ENCODE assay signal across 13 cellular contexts in the genomic region with DNA sequence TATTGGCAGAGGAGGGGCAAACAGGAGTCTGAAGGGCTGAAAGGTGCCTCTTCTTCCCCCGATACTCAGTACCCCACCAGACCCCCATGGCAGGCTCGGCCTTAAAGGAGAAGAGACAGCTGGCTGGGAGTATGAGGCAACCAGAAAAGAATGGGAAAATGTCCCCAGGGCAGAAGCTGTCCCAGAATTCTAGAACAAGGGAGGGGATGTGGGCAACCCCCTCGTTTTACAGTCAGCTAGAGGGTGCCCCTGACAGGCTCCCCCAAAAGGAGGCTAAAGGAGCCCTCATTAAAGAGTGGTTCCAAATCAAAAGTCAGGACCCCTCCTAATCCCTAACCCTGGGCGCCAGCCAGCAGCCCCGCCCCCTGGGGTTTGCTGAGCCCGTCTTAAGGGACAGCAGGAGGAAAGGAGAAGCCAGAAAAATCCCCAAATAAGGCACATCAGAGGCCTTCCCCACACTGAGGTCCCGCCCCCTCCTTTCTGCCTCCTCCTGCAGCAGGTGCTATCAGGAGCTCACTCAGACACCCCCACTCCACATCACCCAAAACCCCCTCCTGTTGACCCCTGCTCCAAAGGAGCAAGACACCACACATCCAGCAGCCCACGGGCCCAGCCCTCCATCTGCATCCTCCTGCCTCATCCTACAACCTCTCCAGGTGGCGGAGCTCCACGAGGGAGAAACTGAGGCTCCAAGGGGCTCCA. TPM values are rescaled to one million over a fixed set of nuclear protein-coding genes. Genes with fewer than 3 reads are reported as not detected.
DNase-seq lines count a peak whose midpoint lies in the region; FAIRE-seq and TF ChIP-seq lines count a peak whose summit lies in the region.
"Not testable (repeated sequence)": the region's sequence is repeated elsewhere in the genome, so short reads cannot be mapped to it uniquely, and the experiment has no call there.
"Had no signal": no experiment of that assay in that cellular context is flagged by ENCODE, and none has a peak within 500 bp of the region (broad histone marks: within the 10 kb centered on the region; RNA-seq: fewer than 3 reads in every experiment).

No MANE protein-coding gene starts in this region.

- H3K4me3 ChIP-seq in SJSA1: peak overlapping the region; percentile 42
- not testable (repeated sequence) for H3K4me3 ChIP-seq in astrocyte (ENCODE audit: insufficient read depth, low read depth, low read length); kidney (ENCODE audit: low read length in 2 of 2)
- peak overlapping the region; percentile 66 for H3K4me3 ChIP-seq in epithelial cell of esophagus (ENCODE audit: low read length)

- H3K4me3 Mint-ChIP-seq in astrocyte (ENCODE audit: unreplicated experiment): not testable (repeated sequence)
- peak overlapping the region; percentile 87 for H3K4me3 Mint-ChIP-seq in type B pancreatic cell

- peak overlapping the region; percentile 22 for H3K4me2 ChIP-seq in astrocyte (ENCODE audit: low read length)

- H3K9me3 ChIP-seq in SJSA1 (replicated peaks); astrocyte (ENCODE audit: insufficient read depth, low read depth, low read length); kidney (ENCODE audit: control insufficient read depth in 1 of 2, low read length in 2 of 2): not testable (repeated sequence)

- H3K27me3 ChIP-seq in SJSA1 (replicated peaks); astrocyte (ENCODE audit: insufficient read depth, low read length): not testable (repeated sequence)

- intact Hi-C loops in kidney (cut with DNase I); posterior vena cava (cut with DNase I): not testable (repeated sequence)

- H3K4me1 ChIP-seq in SJSA1 (replicated peaks): peaks cover 72% of the 10 kb centered on the region
- not testable (repeated sequence) for H3K4me1 ChIP-seq in astrocyte (ENCODE audit: insufficient read depth, low read length); kidney (ENCODE audit: control insufficient read depth in 1 of 2, insufficient read depth in 1 of 2, low read depth in 1 of 2, low read length in 2 of 2)

- H3K9ac ChIP-seq in astrocyte (ENCODE audit: low read length): peak overlapping the region; percentile 48
- not testable (repeated sequence) for H3K9ac ChIP-seq in kidney (ENCODE audit: low read length in 2 of 2)

- H3K4me1 Mint-ChIP-seq in astrocyte (ENCODE audit: low read depth, unreplicated experiment): peaks cover 17% of the 10 kb centered on the region
- peaks cover 29% of the 10 kb centered on the region for H3K4me1 Mint-ChIP-seq in type B pancreatic cell (ENCODE audit: unreplicated experiment)

- H3K79me2 ChIP-seq in astrocyte (ENCODE audit: insufficient read depth, low read length): not testable (repeated sequence)

- H3K36me3 ChIP-seq in SJSA1: peaks cover 46% of the 10 kb centered on the region
- not testable (repeated sequence) for H3K36me3 ChIP-seq in astrocyte (ENCODE audit: insufficient read depth, low read length); kidney (ENCODE audit: control insufficient read depth in 1 of 2, insufficient read depth in 2 of 2, low read length in 2 of 2)

- DNase-seq in Daoy (ENCODE audit: low read depth): peak; percentile 25
- peak; percentile 34 for DNase-seq in NCI-H82 (lab: John Stamatoyannopoulos, UW)
- peak; percentile 45 to 51 for DNase-seq in SJSA1 (ENCODE audit: low read depth in 1 of 2, low spot score in 2 of 2)
- DNase-seq in astrocyte (ENCODE audit: low read depth); type B pancreatic cell (ENCODE audit: extremely low spot score, unreplicated experiment): not testable (repeated sequence)
- DNase-seq in epithelial cell of esophagus (ENCODE audit: low read depth): peak; percentile 23
- DNase-seq in kidney: peak; percentile 63
- peak; percentile 64 for DNase-seq in posterior vena cava (ENCODE audit: low spot score)

- not testable (repeated sequence) for H3K9me3 Mint-ChIP-seq in astrocyte (ENCODE audit: unreplicated experiment); type B pancreatic cell

- H3K27ac ChIP-seq in SJSA1; astrocyte (ENCODE audit: low read depth, low read length); kidney (ENCODE audit: low read depth in 2 of 2, low read length in 2 of 2): not testable (repeated sequence)

- H3K27me3 Mint-ChIP-seq in astrocyte (ENCODE audit: low read depth, unreplicated experiment) (peaks cover 25% of the 10 kb centered on the region), type B pancreatic cell (peaks cover 22% of the 10 kb centered on the region)

- TF ChIP-seq CTCF in astrocyte (IDR thresholded peaks at IDR 0.05; ENCODE audit: insufficient read depth, low read depth, low read length); epithelial cell of esophagus (IDR thresholded peaks at IDR 0.05; ENCODE audit: insufficient read depth, low read depth, low read length, missing control alignments); kidney (IDR thresholded peaks at IDR 0.05; ENCODE audit: borderline replicate concordance, extremely low read depth, insufficient read depth); type B pancreatic cell (conservative IDR thresholded peaks at IDR 0.05): not testable (repeated sequence)

- FAIRE-seq in astrocyte (lab: Jason Lieb, UNC); kidney (lab: Jason Lieb, UNC): not testable (repeated sequence)

- not testable (repeated sequence) for H3K36me3 Mint-ChIP-seq in astrocyte (ENCODE audit: low read depth, unreplicated experiment); type B pancreatic cell

- not testable (repeated sequence) for H4K20me1 ChIP-seq in astrocyte (ENCODE audit: insufficient read depth, low read length)

- not testable (repeated sequence) for H2AFZ ChIP-seq in astrocyte (ENCODE audit: low read depth, low read length)

- H3K27ac Mint-ChIP-seq in astrocyte (ENCODE audit: unreplicated experiment): not testable (repeated sequence)
- peak overlapping the region; percentile 99 for H3K27ac Mint-ChIP-seq in type B pancreatic cell

RNA-seq across cellular contexts. Expression of gene KRT17, which starts 1.1 kb away (rescaled TPM):
- total RNA-seq in Daoy (2014; rRNA removed; shearing (Covaris generic)): 276 and 317 TPM in 2 replicates
- total RNA-seq in SJSA1 (2014; rRNA removed; shearing (Covaris generic)): 3,176 and 3,345 TPM in 2 replicates
- 21.4 and 28.3 TPM in 2 replicates for total RNA-seq in astrocyte
- total RNA-seq in kidney: 11.1 TPM
- polyA plus RNA-seq in kidney (ENCODE audit: insufficient read depth, low read depth, low replicate concordance): 5.5 TPM
- 1 to 10 TPM; 2.8 to 5.1 TPM for total RNA-seq in posterior vena cava
- total RNA-seq in type B pancreatic cell (ENCODE audit: low replicate concordance): 512 and 3,327 TPM in 2 replicates
- total RNA-seq: CD4-positive, alpha-beta memory T cell; Right ventricle myocardium superior had no signal
- polyA plus RNA-seq: CD4-positive, alpha-beta memory T cell; IgD-negative memory B cell had no signal

RNA-seq across cellular contexts. Expression of gene KRT16, which starts 10.7 kb away (rescaled TPM):
- 1.0 TPM in 1 of 2 replicates, not detected in the other for total RNA-seq in Daoy (2014; rRNA removed; shearing (Covaris generic))
- total RNA-seq in SJSA1 (2014; rRNA removed; shearing (Covaris generic)): 0.37 TPM in 1 of 2 replicates, not detected in the other
- total RNA-seq in astrocyte: 0.79 and 1.3 TPM in 2 replicates
- total RNA-seq in kidney: 3.1 TPM
- polyA plus RNA-seq in kidney (ENCODE audit: insufficient read depth, low read depth, low replicate concordance): not detected
- not detected for total RNA-seq in posterior vena cava
- total RNA-seq in type B pancreatic cell (ENCODE audit: low replicate concordance): 1.5 and 9.2 TPM in 2 replicates
- total RNA-seq: CD4-positive, alpha-beta memory T cell; GM23338; Right ventricle myocardium superior had no signal
- polyA plus RNA-seq: CD4-positive, alpha-beta memory T cell; GM23338; IgD-negative memory B cell had no signal

RNA-seq across cellular contexts. Expression of gene KRT14, which starts 36.6 kb away (rescaled TPM):
- total RNA-seq in Daoy (2014; rRNA removed; shearing (Covaris generic)): 0.63 and 1.4 TPM in 2 replicates
- total RNA-seq in SJSA1 (2014; rRNA removed; shearing (Covaris generic)): 0.92 TPM in 1 of 2 replicates, not detected in the other
- total RNA-seq in astrocyte (1.0 and 2.2 TPM in 2 replicates), kidney (not detected), posterior vena cava (1 to 10 TPM; 1.3 to 2.0 TPM), type B pancreatic cell (ENCODE audit: low replicate concordance) (0.19 and 0.64 TPM in 2 replicates)
- polyA plus RNA-seq in kidney (ENCODE audit: insufficient read depth, low read depth, low replicate concordance): not detected
- total RNA-seq: CD4-positive, alpha-beta memory T cell; GM23338; Right ventricle myocardium superior had no signal
- polyA plus RNA-seq: CD4-positive, alpha-beta memory T cell; GM23338; IgD-negative memory B cell had no signal

RNA-seq across cellular contexts. Expression of gene KRT9, which starts 51.5 kb away (rescaled TPM):
- not detected in 2 replicates for total RNA-seq in Daoy (2014; rRNA removed; shearing (Covaris generic))
- not detected in 2 replicates for total RNA-seq in SJSA1 (2014; rRNA removed; shearing (Covaris generic))
- total RNA-seq in astrocyte (0.09 TPM in 1 of 2 replicates, not detected in the other), kidney (not detected), posterior vena cava (not detected), type B pancreatic cell (ENCODE audit: low replicate concordance) (0.85 and 7.4 TPM in 2 replicates)
- not detected for polyA plus RNA-seq in kidney (ENCODE audit: insufficient read depth, low read depth, low replicate concordance)
- total RNA-seq: CD4-positive, alpha-beta memory T cell; GM23338; Right ventricle myocardium superior had no signal
- polyA plus RNA-seq: BJ; CD4-positive, alpha-beta memory T cell; GM23338; IgD-negative memory B cell had no signal
